Comparison of ENCODE assay signal across 8 cellular contexts in the genomic region with DNA sequence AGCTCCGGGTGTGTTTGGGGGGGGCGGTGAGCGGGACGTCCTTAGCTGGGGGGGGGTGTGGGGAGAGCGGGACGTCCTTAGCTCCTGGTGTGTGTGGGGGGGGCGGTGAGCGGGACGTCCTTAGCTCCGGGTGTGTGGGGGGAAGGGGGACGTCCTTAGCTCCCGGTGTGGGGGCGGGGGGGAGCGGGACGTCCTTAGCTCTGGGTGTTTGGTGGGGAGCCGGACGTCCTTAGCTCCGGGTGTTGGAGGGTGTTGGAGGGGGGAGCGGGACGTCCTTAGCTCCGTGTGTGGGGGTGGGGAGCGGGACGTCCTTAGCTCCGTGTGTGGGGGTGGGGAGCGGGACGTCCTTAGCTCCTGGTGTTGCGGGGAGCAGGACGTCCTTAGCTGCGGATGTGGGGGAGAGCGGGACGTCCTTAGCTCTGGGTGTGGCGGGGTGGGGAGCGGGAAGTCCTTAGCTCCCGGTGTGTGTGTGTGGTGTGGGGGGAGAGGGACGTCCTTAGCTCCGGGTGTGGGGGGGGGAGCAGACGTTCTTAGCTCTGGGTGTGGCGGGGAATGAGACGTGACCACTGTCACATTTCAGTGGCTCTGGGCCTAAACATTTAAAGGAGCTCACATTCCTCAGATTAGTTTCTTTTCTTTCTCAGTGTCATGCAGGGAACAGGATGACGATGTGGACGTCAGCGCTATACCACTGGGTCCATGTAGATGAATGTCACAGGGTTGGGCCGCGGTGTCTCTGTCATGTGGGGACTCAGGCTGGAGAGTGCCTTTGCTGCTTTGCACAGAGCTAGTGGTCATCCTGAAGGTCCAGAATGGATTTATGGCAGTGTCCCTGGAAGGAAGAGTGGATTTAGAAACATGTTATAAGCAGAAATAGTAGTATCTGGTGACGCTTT. TPM values are rescaled to one million over a fixed set of nuclear protein-coding genes. Genes with fewer than 3 reads are reported as not detected.
A peak's percentile ranks its signal among the peaks of the same experiment; 100 is the strongest.
DNase-seq lines count a peak whose midpoint lies in the region; ATAC-seq and TF ChIP-seq lines count a peak whose summit lies in the region.

No MANE protein-coding gene starts in this region.

- no peak for TF ChIP-seq CTCF in WI38 (IDR thresholded peaks at IDR 0.05; ENCODE audit: low read depth, low read length)
- no peak for TF ChIP-seq CTCF in lower lobe of right lung (IDR thresholded peaks at IDR 0.05)

- H3K9me3 ChIP-seq in CD8-positive, alpha-beta memory T cell (ENCODE audit: low read length): no peaks in the 10 kb centered on the region
- no peaks in the 10 kb centered on the region for H3K9me3 ChIP-seq in ectodermal cell (ENCODE audit: control insufficient read depth, low read length)
- no peaks in the 10 kb centered on the region for H3K9me3 ChIP-seq in lower lobe of right lung

- 5 to 7% methylated on average over 31 to 43 of the region's 45 CpGs for WGBS in ectodermal cell, 2 experiments

- no peaks in the 10 kb centered on the region for H3K27me3 ChIP-seq in CD8-positive, alpha-beta memory T cell (ENCODE audit: insufficient read depth, low read length, poor library complexity, severe bottlenecking)
- H3K27me3 ChIP-seq in ectodermal cell (ENCODE audit: control insufficient read depth, insufficient read depth, low read length, poor library complexity, severe bottlenecking) (no peaks in the 10 kb centered on the region), lower lobe of right lung (ENCODE audit: low read depth) (no peaks in the 10 kb centered on the region)

- H3K9me3 Mint-ChIP-seq in CD8-positive, alpha-beta memory T cell: no peaks in the 10 kb centered on the region

- POLR2A ChIA-PET in CD8-positive, alpha-beta memory T cell (lab: Charles Lee): interaction anchor here (0.6 to 1.3 kb wide), 6 partner anchors 16 to 416 kb away, joined by 3 to 6 read pairs (median 3); a partner anchor contains a TSS

- peaks cover 25 to 41% (median 37%) of the 10 kb centered on the region in 3 donors for H3K4me1 Mint-ChIP-seq in CD8-positive, alpha-beta memory T cell

- DNase-seq in CD8-positive, alpha-beta memory T cell: peak in 3 of 5 donors; percentile 5 to 26 (median 18)
- peak; percentile 33 for DNase-seq in HuH-7.5 (ENCODE audit: low spot score)
- DNase-seq in lower lobe of right lung: peak; percentile 89
- DNase-seq in stimulated activated CD8-positive, alpha-beta memory T cell treated with anti-CD3 and anti-CD28 coated beads, Interleukin-4, amount 100 ng/mL, for 48 hours: peak; percentile 60
- DNase-seq in NCI-H2107 (lab: John Stamatoyannopoulos, UW): no peak

- no peaks in the 10 kb centered on the region for H3K36me3 Mint-ChIP-seq in CD8-positive, alpha-beta memory T cell

- ATAC-seq in GM21390 (IDR thresholded peaks at IDR 0.05; ENCODE audit: unreplicated experiment) (peak; percentile 46), lower lobe of right lung (peak; percentile 93 to 96)

- intact Hi-C loops in lower lobe of right lung (cut with DNase I): no loop called here

- H3K27ac ChIP-seq in CD8-positive, alpha-beta memory T cell (ENCODE audit: low read depth, low read length): peak overlapping the region; percentile 82
- H3K27ac ChIP-seq in ectodermal cell (ENCODE audit: insufficient read depth, low read depth, low read length, poor library complexity, severe bottlenecking) (peak overlapping the region; percentile 36), lower lobe of right lung (peak overlapping the region; percentile 86)

- peak overlapping the region; percentile 85 to 97 (median 94) for H3K4me3 Mint-ChIP-seq in CD8-positive, alpha-beta memory T cell

- H3K4me3 ChIP-seq in CD8-positive, alpha-beta memory T cell (ENCODE audit: low read length): peak overlapping the region; percentile 58
- H3K4me3 ChIP-seq in WI38 (ENCODE audit: low read depth, low read length) (peak overlapping the region; percentile 54), ectodermal cell (ENCODE audit: insufficient read depth, low read depth, low read length) (peak overlapping the region; percentile 32), lower lobe of right lung (peak overlapping the region; percentile 50)

- CTCF ChIA-PET in CD8-positive, alpha-beta memory T cell (lab: Charles Lee): interaction anchor here (0.8 to 1.7 kb wide), 5 partner anchors 11 to 113 kb away, joined by 3 to 11 read pairs (median 4); a partner anchor contains a TSS

- H3K27me3 Mint-ChIP-seq in CD8-positive, alpha-beta memory T cell: no peaks in the 10 kb centered on the region

- H3K4me1 ChIP-seq in CD8-positive, alpha-beta memory T cell (ENCODE audit: insufficient read depth, low read length): peaks cover 21% of the 10 kb centered on the region
- H3K4me1 ChIP-seq in ectodermal cell (ENCODE audit: control insufficient read depth, insufficient read depth, low read length): peaks cover 15% of the 10 kb centered on the region
- peaks cover 33% of the 10 kb centered on the region for H3K4me1 ChIP-seq in lower lobe of right lung

- peak overlapping the region; percentile 62 to 93 (median 90) for H3K27ac Mint-ChIP-seq in CD8-positive, alpha-beta memory T cell

- H3K36me3 ChIP-seq in CD8-positive, alpha-beta memory T cell (ENCODE audit: insufficient read depth, low read length): no peaks in the 10 kb centered on the region
- no peaks in the 10 kb centered on the region for H3K36me3 ChIP-seq in ectodermal cell (ENCODE audit: control insufficient read depth, insufficient read depth, low read length)
- H3K36me3 ChIP-seq in lower lobe of right lung: no peaks in the 10 kb centered on the region

RNA-seq across cellular contexts. Expression of a gene that starts 7.5 kb away (rescaled TPM):
- 10 to 100 TPM in 1 of 2 experiments, 1 to 10 TPM in 1; 9.8 to 10.6 TPM for total RNA-seq in CD8-positive, alpha-beta memory T cell
- 22.7 TPM for polyA plus RNA-seq in CD8-positive, alpha-beta memory T cell
- polyA plus RNA-seq in ectodermal cell (2013, experiment 1 of 4): 26.2 TPM
- 21.4 TPM for polyA plus RNA-seq in ectodermal cell (2013, experiment 2 of 4)
- polyA plus RNA-seq in ectodermal cell (2013, experiment 3 of 4): 15.1 TPM
- polyA plus RNA-seq in ectodermal cell (2013, experiment 4 of 4): 16.7 TPM
- 22.4 TPM for total RNA-seq in lower lobe of right lung

RNA-seq across cellular contexts. Expression of a gene that starts 34.5 kb away (rescaled TPM):
- 10 to 100 TPM; 55.6 to 56.1 TPM for total RNA-seq in CD8-positive, alpha-beta memory T cell
- 99.4 TPM for polyA plus RNA-seq in CD8-positive, alpha-beta memory T cell
- 21.8 TPM for polyA plus RNA-seq in ectodermal cell (2013, experiment 1 of 4)
- 24.6 TPM for polyA plus RNA-seq in ectodermal cell (2013, experiment 2 of 4)
- 18.9 TPM for polyA plus RNA-seq in ectodermal cell (2013, experiment 3 of 4)
- polyA plus RNA-seq in ectodermal cell (2013, experiment 4 of 4): 19.9 TPM
- total RNA-seq in lower lobe of right lung: 55.5 TPM

Comparison
In these comparisons a context has a peak if more than half of its experiments do, and no peak if none do; other contexts are left out.
1. H3K27ac ChIP-seq: peak in every context shown above with its lines; median percentile 86 in lower lobe of right lung; 82 in CD8-positive, alpha-beta memory T cell; 36 in ectodermal cell.